ENCODE assay signal across 7 cellular contexts in the genomic region with DNA sequence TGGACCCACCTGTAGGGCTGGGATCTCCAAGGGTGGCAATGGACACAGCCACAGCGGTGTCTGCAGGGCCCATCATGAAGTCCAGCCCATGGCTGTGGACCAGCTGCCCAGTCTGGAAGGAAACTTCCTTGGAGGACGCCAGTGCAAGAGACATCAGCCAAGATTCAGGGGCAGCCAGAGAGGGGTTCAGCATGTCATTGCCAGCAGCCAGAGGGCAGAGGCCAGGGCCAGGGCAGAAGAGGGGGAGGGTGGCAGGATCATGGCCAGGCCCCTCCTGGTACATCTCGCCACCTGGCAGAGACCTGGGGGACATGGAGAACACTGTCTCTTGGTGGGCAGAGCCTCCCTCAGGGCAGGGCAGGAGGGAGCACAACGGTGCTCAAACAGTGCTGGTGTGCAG. TPM values are rescaled to one million over a fixed set of nuclear protein-coding genes. Genes with fewer than 3 reads are reported as not detected.
"Had no signal": no experiment of that assay in that cellular context is flagged by ENCODE, and none has a peak within 500 bp of the region (broad histone marks: within the 10 kb centered on the region; RNA-seq: fewer than 3 reads in every experiment).

No MANE protein-coding gene starts in this region.

- DNase-seq: H9, HCEC 1CT, IMR-90 had no signal

- H2AFZ ChIP-seq: GM23338 had no signal

- H3K4me3 ChIP-seq: GM23338, K562 had no signal

- H3K4me2 ChIP-seq: GM23338 had no signal

- ATAC-seq: GM23338, K562 had no signal

RNA-seq across cellular contexts. Expression of a gene that starts 10.2 kb away (rescaled TPM):
- total RNA-seq: GM23338, H1, H9, HT-29, IMR-90, K562 had no signal
